ENCODE assay signal across 12 cellular contexts in genomic region chr16:49986351-49987124, GRCh38. TPM values are rescaled to one million over a fixed set of nuclear protein-coding genes. Genes with fewer than 3 reads are reported as not detected.
DNase-seq lines count a peak whose midpoint lies in the region.
"Had no signal": no experiment of that assay in that cellular context is flagged by ENCODE, and none has a peak within 500 bp of the region (broad histone marks: within the 10 kb centered on the region; RNA-seq: fewer than 3 reads in every experiment).

No MANE protein-coding gene starts in this region.

- H4K20me1 ChIP-seq in Karpas-422 (ENCODE audit: insufficient read depth, low read depth, low read length) = no peaks in the 10 kb centered on the region

- peak overlapping the region; percentile 25 for H3K4me2 ChIP-seq in skeletal muscle satellite cell (ENCODE audit: low read length)
- no peak overlapping the region for H3K4me2 ChIP-seq in Karpas-422 (ENCODE audit: low read depth, low read length, poor library complexity, severe bottlenecking)

- H3K36me3 ChIP-seq in skeletal muscle satellite cell (ENCODE audit: insufficient read depth, low read length) (no peaks in the 10 kb centered on the region), Karpas-422 (ENCODE audit: insufficient read depth, low read length) (no peaks in the 10 kb centered on the region)

- H2AFZ ChIP-seq in Karpas-422 (ENCODE audit: low read length) = no peak overlapping the region

- H3K79me2 ChIP-seq in Karpas-422 (ENCODE audit: low read length) = no peaks in the 10 kb centered on the region

- no peaks in the 10 kb centered on the region for H3K9me2 ChIP-seq in Karpas-422 (replicated peaks; ENCODE audit: insufficient read depth, low read length)

- DNase-seq in DMS153 (lab: John Stamatoyannopoulos, UW) = peak; percentile 2
- DNase-seq in DMS153 treated with DMSO at 0.1 percent for 48 hours (lab: John Stamatoyannopoulos, UW; ENCODE audit: unreplicated experiment) = no peak
- DNase-seq in NCI-H69 (lab: John Stamatoyannopoulos, UW) = peak; percentile 26
- DNase-seq in dermis microvascular lymphatic vessel endothelial cell (ENCODE audit: low read depth in 2 of 2) = peak; percentile 15 to 53
- no peak for DNase-seq in NCI-H345 treated with DMSO at 0.1 percent for 48 hours (lab: John Stamatoyannopoulos, UW; ENCODE audit: unreplicated experiment)
- no peak for DNase-seq in Karpas-422
- no peak for DNase-seq in HuH-7.5 (ENCODE audit: low spot score)
- DNase-seq: naive thymus-derived CD8-positive, alpha-beta T cell; NCI-H526; stimulated activated CD4-positive, alpha-beta T cell treated with anti-CD3 and anti-CD28 coated beads, Interleukin-2, amount 100 ng/mL, for 24 hours had no signal

- H3K4me3 ChIP-seq in skeletal muscle satellite cell (ENCODE audit: low read length) (no peak overlapping the region), Karpas-422 (ENCODE audit: low read length) (no peak overlapping the region)

- H3K9me3 ChIP-seq in skeletal muscle satellite cell (replicated peaks; ENCODE audit: low read length) = no peaks in the 10 kb centered on the region
- no peaks in the 10 kb centered on the region for H3K9me3 ChIP-seq in Karpas-422 (ENCODE audit: low read length)

- no peaks in the 10 kb centered on the region for H3K4me1 ChIP-seq in skeletal muscle satellite cell (ENCODE audit: control insufficient read depth, insufficient read depth, low read length)
- no peaks in the 10 kb centered on the region for H3K4me1 ChIP-seq in Karpas-422 (ENCODE audit: low read length)

- no peaks in the 10 kb centered on the region for H3K27me3 ChIP-seq in skeletal muscle satellite cell (ENCODE audit: control insufficient read depth, insufficient read depth, low read length)
- H3K27me3 ChIP-seq in Karpas-422 (ENCODE audit: low read length) = no peaks in the 10 kb centered on the region

- H3K9ac ChIP-seq in skeletal muscle satellite cell (ENCODE audit: low read depth, low read length) (no peak overlapping the region), Karpas-422 (ENCODE audit: low read length) (no peak overlapping the region)

- H3K27ac ChIP-seq in Karpas-422 (ENCODE audit: low read length) = no peak overlapping the region
- H3K27ac ChIP-seq: 22Rv1 had no signal

RNA-seq across cellular contexts. Expression of gene CNEP1R1, which starts 38.5 kb away (rescaled TPM):
- total RNA-seq in dermis microvascular lymphatic vessel endothelial cell = 21.8 and 24.5 TPM in 2 replicates
- 20.3 and 26.2 TPM in 2 replicates for total RNA-seq in skeletal muscle satellite cell (2012; rRNA removed)
- 11.8 and 27.1 TPM in 2 replicates for total RNA-seq in Karpas-422 (2014; rRNA removed; shearing (Covaris generic); ENCODE audit: low replicate concordance)

Comparison
In these comparisons a context has a peak if more than half of its experiments do, and no peak if none do; other contexts are left out.
1. DNase-seq: peak in DMS153 (single experiment), NCI-H69 (single experiment) and dermis microvascular lymphatic vessel endothelial cell (2 of 2); none in DMS153 treated with DMSO at 0.1 percent for 48 hours (single experiment), NCI-H345 treated with DMSO at 0.1 percent for 48 hours (single experiment), Karpas-422 (single experiment) and HuH-7.5 (single experiment).